Comparison of ENCODE assay signal across 14 cellular contexts in genomic region chr2:142142595-142142994, GRCh38.
"Had no signal": no experiment of that assay in that cellular context is flagged by ENCODE, and none has a peak within 500 bp of the region (broad histone marks: within the 10 kb centered on the region; RNA-seq: fewer than 3 reads in every experiment).

No MANE protein-coding gene starts in this region.

- H3K27ac ChIP-seq: neutrophil, testis had no signal

- H3K9me3 Mint-ChIP-seq: mesothelial cell of epicardium; naive B cell; stimulated activated naive CD8-positive, alpha-beta T cell treated with anti-CD3 and anti-CD28 coated beads, Interleukin-15, Interleukin-2, amounts not matched to agents 100 ng/mL and 50 ng/mL, for 24 hours; T-helper 1 cell treated with Interleukin-12 subunit alpha and Interleukin-12 subunit beta and Interleukin-4 antibody, amounts not matched to agents 30 μg/mL and 1 μg/mL, for 36 hours had no signal

- H3K27ac Mint-ChIP-seq: activated naive CD8-positive, alpha-beta T cell; mesothelial cell of epicardium; naive B cell; stimulated activated naive CD8-positive, alpha-beta T cell treated with anti-CD3 and anti-CD28 coated beads, Interleukin-15, Interleukin-2, amounts not matched to agents 100 ng/mL and 50 ng/mL, for 24 hours; T-helper 1 cell treated with Interleukin-12 subunit alpha and Interleukin-12 subunit beta and Interleukin-4 antibody, amounts not matched to agents 30 μg/mL and 1 μg/mL, for 36 hours had no signal

- H3K9me3 ChIP-seq: neutrophil, testis had no signal

- H3K27me3 Mint-ChIP-seq: activated naive CD8-positive, alpha-beta T cell; naive B cell; stimulated activated naive CD8-positive, alpha-beta T cell treated with anti-CD3 and anti-CD28 coated beads, Interleukin-15, Interleukin-2, amounts not matched to agents 100 ng/mL and 50 ng/mL, for 24 hours had no signal

- H3K4me3 Mint-ChIP-seq: activated naive CD8-positive, alpha-beta T cell; mesothelial cell of epicardium; naive B cell; stimulated activated naive CD8-positive, alpha-beta T cell treated with anti-CD3 and anti-CD28 coated beads, Interleukin-15, Interleukin-2, amounts not matched to agents 100 ng/mL and 50 ng/mL, for 24 hours; T-helper 1 cell treated with Interleukin-12 subunit alpha and Interleukin-12 subunit beta and Interleukin-4 antibody, amounts not matched to agents 30 μg/mL and 1 μg/mL, for 36 hours had no signal

- H3K36me3 Mint-ChIP-seq: activated naive CD8-positive, alpha-beta T cell; mesothelial cell of epicardium; naive B cell had no signal

- H3K36me3 ChIP-seq: neutrophil had no signal

- H3K4me3 ChIP-seq: testis had no signal

- H3K4me1 Mint-ChIP-seq: naive B cell had no signal

- H3K27me3 ChIP-seq: neutrophil, testis had no signal

- H3K4me1 ChIP-seq: testis had no signal

- DNase-seq: activated CD4-positive, alpha-beta T cell treated with anti-CD3 and anti-CD28 coated beads, Interleukin-2, amount 50 U/mL, for 4 hours; activated CD4-positive, CD25-positive, alpha-beta regulatory T cell; activated gamma-delta T cell; activated T-cell treated with anti-CD3 and anti-CD28 coated beads, Interleukin-2, amount 50 U/mL, for 48 hours; kidney; naive B cell; stimulated activated CD4-positive, alpha-beta T cell treated with anti-CD3 and anti-CD28 coated beads, Interleukin-15, amount 100 ng/mL, for 24 hours; stimulated activated CD4-positive, alpha-beta T cell treated with anti-CD3 and anti-CD28 coated beads, Interleukin-4, amount 100 ng/mL, for 24 hours; testis had no signal
